1 cellular context compared by ENCODE assay signal in genomic region chr3:50585919-50586762, GRCh38.
A peak's percentile ranks its signal among the peaks of the same experiment; 100 is the strongest.
TF ChIP-seq lines count a peak whose summit lies in the region.

No MANE protein-coding gene starts in this region.

TF ChIP-seq in HepG2, 621 proteins besides CTCF, POLR2A, EP300 and RAD21:
- TF ChIP-seq SP1 (IDR thresholded peaks at IDR 0.05) (no peak), SP1 (CRISPR knock-in tag; IDR thresholded peaks at IDR 0.05) (no peak), MTF1 (CRISPR knock-in tag; IDR thresholded peaks at IDR 0.05) (no peak), RFX1 (IDR thresholded peaks at IDR 0.05) (no peak), ZNF687 (CRISPR knock-in tag; IDR thresholded peaks at IDR 0.05) (peak; percentile 44), EEA1 (CRISPR knock-in tag; IDR thresholded peaks at IDR 0.05; ENCODE audit: borderline replicate concordance) (peak; percentile 53; the same call in 1 of the 2 replicates), ZFP41 (CRISPR knock-in tag; IDR thresholded peaks at IDR 0.05; ENCODE audit: borderline replicate concordance) (no peak), DMAP1 (CRISPR knock-in tag; IDR thresholded peaks at IDR 0.05) (no peak), ZNF33A (CRISPR knock-in tag; IDR thresholded peaks at IDR 0.05; ENCODE audit: borderline replicate concordance) (no peak), HDAC2 (CRISPR knock-in tag; IDR thresholded peaks at IDR 0.05) (no peak), ZNF629 (CRISPR knock-in tag; conservative IDR thresholded peaks at IDR 0.05) (peak; percentile 52; the same call in 1 of the 2 replicates)
- TF ChIP-seq, protein P1, sequence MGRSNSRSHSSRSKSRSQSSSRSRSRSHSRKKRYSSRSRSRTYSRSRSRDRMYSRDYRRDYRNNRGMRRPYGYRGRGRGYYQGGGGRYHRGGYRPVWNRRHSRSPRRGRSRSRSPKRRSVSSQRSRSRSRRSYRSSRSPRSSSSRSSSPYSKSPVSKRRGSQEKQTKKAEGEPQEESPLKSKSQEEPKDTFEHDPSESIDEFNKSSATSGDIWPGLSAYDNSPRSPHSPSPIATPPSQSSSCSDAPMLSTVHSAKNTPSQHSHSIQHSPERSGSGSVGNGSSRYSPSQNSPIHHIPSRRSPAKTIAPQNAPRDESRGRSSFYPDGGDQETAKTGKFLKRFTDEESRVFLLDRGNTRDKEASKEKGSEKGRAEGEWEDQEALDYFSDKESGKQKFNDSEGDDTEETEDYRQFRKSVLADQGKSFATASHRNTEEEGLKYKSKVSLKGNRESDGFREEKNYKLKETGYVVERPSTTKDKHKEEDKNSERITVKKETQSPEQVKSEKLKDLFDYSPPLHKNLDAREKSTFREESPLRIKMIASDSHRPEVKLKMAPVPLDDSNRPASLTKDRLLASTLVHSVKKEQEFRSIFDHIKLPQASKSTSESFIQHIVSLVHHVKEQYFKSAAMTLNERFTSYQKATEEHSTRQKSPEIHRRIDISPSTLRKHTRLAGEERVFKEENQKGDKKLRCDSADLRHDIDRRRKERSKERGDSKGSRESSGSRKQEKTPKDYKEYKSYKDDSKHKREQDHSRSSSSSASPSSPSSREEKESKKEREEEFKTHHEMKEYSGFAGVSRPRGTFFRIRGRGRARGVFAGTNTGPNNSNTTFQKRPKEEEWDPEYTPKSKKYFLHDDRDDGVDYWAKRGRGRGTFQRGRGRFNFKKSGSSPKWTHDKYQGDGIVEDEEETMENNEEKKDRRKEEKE (IDR thresholded peaks at IDR 0.05): no peak
